In genomic region chr19:30255783-30256509, GRCh38 we compare ENCODE assay signal across 25 cellular contexts.
DNase-seq lines count a peak whose midpoint lies in the region; ATAC-seq and TF ChIP-seq lines count a peak whose summit lies in the region.
"Had no signal": no experiment of that assay in that cellular context is flagged by ENCODE, and none has a peak within 500 bp of the region (broad histone marks: within the 10 kb centered on the region; RNA-seq: fewer than 3 reads in every experiment).

No MANE protein-coding gene starts in this region.

- H3K27me3 ChIP-seq in body of pancreas (peaks cover 0 to 8% of the 10 kb centered on the region in 2 donors), spleen (replicated peaks in 1 of 7) (peaks cover 0 to 80% (median 5%) of the 10 kb centered on the region in 7 donors)

- H3K9me3 Mint-ChIP-seq in glutamatergic neuron (ENCODE audit: unreplicated experiment) (no peaks in the 10 kb centered on the region), nephron progenitor cell (no peaks in the 10 kb centered on the region)
- H3K9me3 Mint-ChIP-seq: activated naive CD8-positive, alpha-beta T cell treated with anti-CD3 and anti-CD28 coated beads, Interleukin-2, amount 50 U/mL, for 24 hours; memory B cell; T-cell had no signal

- H3K4me3 ChIP-seq in body of pancreas (no peak overlapping the region), spleen (no peak overlapping the region)
- H3K4me3 ChIP-seq: upper lobe of right lung had no signal

- H3K9me3 ChIP-seq in body of pancreas = no peaks in the 10 kb centered on the region
- H3K9me3 ChIP-seq in spleen = no peaks in the 10 kb centered on the region
- H3K9me3 ChIP-seq: upper lobe of right lung had no signal

- no peak for TF ChIP-seq CTCF in glutamatergic neuron (IDR thresholded peaks at IDR 0.05; ENCODE audit: partially characterized antibody, unreplicated experiment)
- no peak for TF ChIP-seq CTCF in nephron progenitor cell (IDR thresholded peaks at IDR 0.05)
- TF ChIP-seq CTCF in body of pancreas (IDR thresholded peaks at IDR 0.05) = no peak
- TF ChIP-seq CTCF in spleen (IDR thresholded peaks at IDR 0.05 in 8 of 11, conservative IDR thresholded peaks at IDR 0.05 in 3 of 11) = no peak

- TF ChIP-seq POLR2A in body of pancreas (IDR thresholded peaks at IDR 0.05) (no peak), spleen (IDR thresholded peaks at IDR 0.05) (no peak)

- H3K27ac ChIP-seq in body of pancreas (no peak overlapping the region), spleen (no peak overlapping the region)
- H3K27ac ChIP-seq: upper lobe of right lung had no signal

- H3K36me3 Mint-ChIP-seq in glutamatergic neuron (ENCODE audit: unreplicated experiment) (no peaks in the 10 kb centered on the region), nephron progenitor cell (ENCODE audit: low read depth) (no peaks in the 10 kb centered on the region)
- H3K36me3 Mint-ChIP-seq: memory B cell, T-cell had no signal

- peaks cover 20% of the 10 kb centered on the region for H3K4me1 Mint-ChIP-seq in glutamatergic neuron (ENCODE audit: low read depth, unreplicated experiment)
- H3K4me1 Mint-ChIP-seq in nephron progenitor cell = peaks cover 33% of the 10 kb centered on the region
- H3K4me1 Mint-ChIP-seq: activated naive CD8-positive, alpha-beta T cell treated with anti-CD3 and anti-CD28 coated beads, Interleukin-2, amount 50 U/mL, for 24 hours; memory B cell; T-cell had no signal

- peak; percentile 40 for DNase-seq in AG20443 (ENCODE audit: low spot score)
- DNase-seq in NCI-H1105 (lab: John Stamatoyannopoulos, UW) = peak; percentile 20
- DNase-seq in glutamatergic neuron = peak; percentile 42
- peak; percentile 37 for DNase-seq in nephron progenitor cell
- no peak for DNase-seq in body of pancreas
- no peak for DNase-seq in spleen
- DNase-seq: activated CD8-positive, alpha-beta T cell treated with anti-CD3 and anti-CD28 coated beads, Interleukin-2, amount 10 ng/mL, durations not matched to agents 7 days and 5 days; activated gamma-delta T cell; activated naive CD8-positive, alpha-beta T cell treated with anti-CD3 and anti-CD28 coated beads, Interleukin-2, amount 50 U/mL, for 24 hours; activated T-cell treated with anti-CD3 and anti-CD28 coated beads for 4 hours; C1 segment of cervical spinal cord; Caco-2; effector memory CD4-positive, alpha-beta T cell; left colon; SIG-M5; small intestine; stimulated activated CD4-positive, alpha-beta T cell treated with anti-CD3 and anti-CD28 coated beads, Interleukin-2, amount 100 ng/mL, for 24 hours; T-cell; upper lobe of right lung had no signal

- intact Hi-C loops in body of pancreas (cut with DNase I) (no loop called here), spleen (cut with DNase I; ENCODE audit: low total_unique reads) (no loop called here)

- no peaks in the 10 kb centered on the region for H3K4me1 ChIP-seq in body of pancreas
- H3K4me1 ChIP-seq in spleen = no peaks in the 10 kb centered on the region
- H3K4me1 ChIP-seq: Caco-2, upper lobe of right lung had no signal

- H3K27ac Mint-ChIP-seq in glutamatergic neuron (ENCODE audit: unreplicated experiment) = no peak overlapping the region
- H3K27ac Mint-ChIP-seq in nephron progenitor cell = no peak overlapping the region
- H3K27ac Mint-ChIP-seq: activated CD8-positive, alpha-beta T cell treated with anti-CD3 and anti-CD28 coated beads, Interleukin-2, amount 10 ng/mL, durations not matched to agents 7 days and 5 days; activated naive CD8-positive, alpha-beta T cell treated with anti-CD3 and anti-CD28 coated beads, Interleukin-2, amount 50 U/mL, for 24 hours; memory B cell; T-cell had no signal

- H3K4me3 Mint-ChIP-seq in glutamatergic neuron (ENCODE audit: unreplicated experiment) (peak overlapping the region; percentile 32), nephron progenitor cell (no peak overlapping the region)
- H3K4me3 Mint-ChIP-seq: activated CD8-positive, alpha-beta T cell treated with anti-CD3 and anti-CD28 coated beads, Interleukin-2, amount 10 ng/mL, durations not matched to agents 7 days and 5 days; activated naive CD8-positive, alpha-beta T cell treated with anti-CD3 and anti-CD28 coated beads, Interleukin-2, amount 50 U/mL, for 24 hours; memory B cell; T-cell had no signal

- H3K36me3 ChIP-seq in body of pancreas (replicated peaks in 1 of 2; ENCODE audit: insufficient read depth in 1 of 2, low read depth in 2 of 2) = no peaks in the 10 kb centered on the region
- no peaks in the 10 kb centered on the region for H3K36me3 ChIP-seq in spleen
- H3K36me3 ChIP-seq: upper lobe of right lung had no signal

- 49 to 57% methylated on average over 15 of the region's 15 CpGs for WGBS in body of pancreas, 2 donors
- WGBS in spleen, 5 donors = 42 to 49% (median 47%) methylated on average over 15 of the region's 15 CpGs

- ATAC-seq in body of pancreas (no peak), HG03095 (IDR thresholded peaks at IDR 0.05; ENCODE audit: unreplicated experiment) (no peak), GM21447 (IDR thresholded peaks at IDR 0.05; ENCODE audit: unreplicated experiment) (no peak)
- ATAC-seq: activated CD4-positive, CD25-positive, alpha-beta regulatory T cell treated with anti-CD3 and anti-CD28 coated beads, Interleukin-2, amount 50 U/mL, for 24 hours; activated CD8-positive, alpha-beta T cell treated with anti-CD3 and anti-CD28 coated beads, Interleukin-2, amount 10 ng/mL, durations not matched to agents 7 days and 5 days; activated naive CD8-positive, alpha-beta T cell treated with anti-CD3 and anti-CD28 coated beads, Interleukin-2, amount 50 U/mL, for 24 hours; esophagus mucosa; left colon; Panc1; T-cell; upper lobe of right lung had no signal

- peaks cover 3% of the 10 kb centered on the region for H3K27me3 Mint-ChIP-seq in glutamatergic neuron (ENCODE audit: unreplicated experiment)
- H3K27me3 Mint-ChIP-seq in nephron progenitor cell (ENCODE audit: low read depth, poor library complexity) = peaks cover 26% of the 10 kb centered on the region

Comparison
In these comparisons a context has a peak if more than half of its experiments do, and no peak if none do; other contexts are left out.
1. DNase-seq: peak in AG20443 (single experiment), NCI-H1105 (single experiment), glutamatergic neuron (single experiment) and nephron progenitor cell (single experiment); none in body of pancreas (0 of 4) and spleen (single experiment).